ENCODE assay signal across 8 cellular contexts in the genomic region with DNA sequence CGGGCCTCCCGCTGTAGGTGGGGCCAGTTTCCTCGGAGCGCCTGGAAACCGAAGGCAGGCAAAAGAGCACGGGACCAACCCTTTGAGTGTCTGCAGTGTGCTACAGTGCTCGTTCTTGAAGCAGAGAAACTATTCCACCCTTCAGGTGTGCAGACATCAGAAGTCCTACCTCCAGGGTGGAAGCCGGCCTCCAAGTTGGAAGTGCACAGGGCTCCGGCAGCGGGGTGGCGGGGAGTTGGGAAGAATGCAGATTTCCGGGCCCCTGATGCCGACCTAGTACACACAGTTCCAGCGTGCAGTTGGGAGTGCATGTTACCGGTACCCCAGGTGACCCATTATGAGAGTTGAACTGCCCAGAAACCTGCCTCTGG. TPM values are rescaled to one million over a fixed set of nuclear protein-coding genes. Genes with fewer than 3 reads are reported as not detected.
DNase-seq lines count a peak whose midpoint lies in the region; ATAC-seq, FAIRE-seq and TF ChIP-seq lines count a peak whose summit lies in the region.

No MANE protein-coding gene starts in this region.

- H3K9me3 ChIP-seq in A549 (no peaks in the 10 kb centered on the region), HUES48 (ENCODE audit: control insufficient read depth, insufficient read depth, low read length) (no peaks in the 10 kb centered on the region), muscle layer of duodenum (ENCODE audit: control insufficient read depth in 1 of 2, low read length in 2 of 2) (no peaks in the 10 kb centered on the region)

- no peak for TF ChIP-seq POLR2A in A549 (IDR thresholded peaks at IDR 0.05; ENCODE audit: low read length)

- H3K27me3 ChIP-seq in HUES48 (ENCODE audit: control insufficient read depth, insufficient read depth, low read length) = peaks cover 5% of the 10 kb centered on the region
- H3K27me3 ChIP-seq in muscle layer of duodenum (ENCODE audit: low read depth, low read length) = no peaks in the 10 kb centered on the region

- H3K4me1 ChIP-seq in A549 (peaks cover 30% of the 10 kb centered on the region), HUES48 (ENCODE audit: control insufficient read depth, insufficient read depth, low read length) (peaks cover 26% of the 10 kb centered on the region), muscle layer of duodenum (ENCODE audit: control insufficient read depth in 1 of 2, insufficient read depth in 2 of 2, low read length in 2 of 2) (peaks cover 24 to 43% of the 10 kb centered on the region in 2 donors)

- H3K27ac ChIP-seq in A549 = peak overlapping the region in 1 of 2 experiments; percentile 94; a peak in 3 of 6 replicates
- H3K27ac ChIP-seq in HUES48 (ENCODE audit: low read depth, low read length) = no peak overlapping the region
- H3K27ac ChIP-seq in caudate nucleus (ENCODE audit: low read depth, low read length) = peak overlapping the region; percentile 18
- H3K27ac ChIP-seq in muscle layer of duodenum (ENCODE audit: low read length) = no peak overlapping the region

- TF ChIP-seq CTCF in A549 (IDR thresholded peaks at IDR 0.05) = no peak

- no peak overlapping the region for H3K9ac ChIP-seq in HUES48 (ENCODE audit: low read depth, low read length)

- WGBS in A549 (ENCODE audit: missing lambda C conversion rate) = 84% methylated on average over 14 of the region's 15 CpGs

- H3K36me3 ChIP-seq in HUES48 (ENCODE audit: control insufficient read depth, insufficient read depth, low read length) (no peaks in the 10 kb centered on the region), muscle layer of duodenum (ENCODE audit: control insufficient read depth in 1 of 2, insufficient read depth in 2 of 2, low read length in 2 of 2) (peaks cover 0 to 2% of the 10 kb centered on the region in 2 donors)

- H3K4me3 ChIP-seq in A549 = no peak overlapping the region
- peak overlapping the region; percentile 84 for H3K4me3 ChIP-seq in HUES48 (ENCODE audit: low read depth, low read length)
- peak overlapping the region; percentile 79 to 85 for H3K4me3 ChIP-seq in muscle layer of duodenum (ENCODE audit: low read depth in 1 of 2, low read length in 2 of 2)

- POLR2A ChIA-PET in A549 (lab: Yijun Ruan, JAX) = no interaction called here

- no peak for TF ChIP-seq EP300 in A549 (IDR thresholded peaks at IDR 0.05)

- FAIRE-seq in A549 (lab: Jason Lieb, UNC) = no peak
- FAIRE-seq in urothelium cell line (lab: Jason Lieb, UNC) = no peak

- CTCF ChIA-PET in A549 (lab: Yijun Ruan, JAX) = no interaction called here

- TF ChIP-seq RAD21 in A549 (conservative IDR thresholded peaks at IDR 0.05 in 1 of 2, IDR thresholded peaks at IDR 0.05 in 1 of 2) = no peak

- DNase-seq in A549 (ENCODE audit: low read depth in 1 of 2, low spot score in 1 of 2) (no peak), caudate nucleus (lab: John Stamatoyannopoulos, UW) (peak in 1 of 61 donors; percentile 67), urothelium cell line (ENCODE audit: low spot score) (no peak)
- no peak for DNase-seq in stimulated activated CD4-positive, alpha-beta T cell treated with anti-CD3 and anti-CD28 coated beads, Interleukin-15, amount 100 ng/mL, for 24 hours

- peak overlapping the region; percentile 96 for H3K4me2 ChIP-seq in A549

- ATAC-seq in A549 (no peak), GM18520 (IDR thresholded peaks at IDR 0.05; ENCODE audit: unreplicated experiment) (no peak), HG03108 (IDR thresholded peaks at IDR 0.05; ENCODE audit: unreplicated experiment) (no peak)

TF ChIP-seq in A549, 52 proteins besides CTCF, POLR2A, EP300 and RAD21:
- TF ChIP-seq ZNF302 (CRISPR knock-in tag; IDR thresholded peaks at IDR 0.05) (no peak), GATA3 (IDR thresholded peaks at IDR 0.05; ENCODE audit: borderline replicate concordance) (no peak), SREBF2 (IDR thresholded peaks at IDR 0.05) (no peak), TFCP2L1 (CRISPR knock-in tag; IDR thresholded peaks at IDR 0.05) (no peak), JUN (IDR thresholded peaks at IDR 0.05) (no peak), NFE2L2 (conservative IDR thresholded peaks at IDR 0.05; ENCODE audit: low read length) (no peak), CBX2 (IDR thresholded peaks at IDR 0.05; ENCODE audit: borderline replicate concordance, low read depth) (no peak), FOXS1 (CRISPR knock-in tag; IDR thresholded peaks at IDR 0.05) (no peak), HOXB5 (CRISPR knock-in tag; IDR thresholded peaks at IDR 0.05) (no peak), CEBPB (IDR thresholded peaks at IDR 0.05) (no peak), KDM1A (IDR thresholded peaks at IDR 0.05; ENCODE audit: low read depth) (no peak), MYC (IDR thresholded peaks at IDR 0.05; ENCODE audit: borderline replicate concordance, low read length) (no peak), HEYL (CRISPR knock-in tag; IDR thresholded peaks at IDR 0.05) (no peak), HOXA7 (CRISPR knock-in tag; IDR thresholded peaks at IDR 0.05) (no peak)
- TF ChIP-seq, protein P1, sequence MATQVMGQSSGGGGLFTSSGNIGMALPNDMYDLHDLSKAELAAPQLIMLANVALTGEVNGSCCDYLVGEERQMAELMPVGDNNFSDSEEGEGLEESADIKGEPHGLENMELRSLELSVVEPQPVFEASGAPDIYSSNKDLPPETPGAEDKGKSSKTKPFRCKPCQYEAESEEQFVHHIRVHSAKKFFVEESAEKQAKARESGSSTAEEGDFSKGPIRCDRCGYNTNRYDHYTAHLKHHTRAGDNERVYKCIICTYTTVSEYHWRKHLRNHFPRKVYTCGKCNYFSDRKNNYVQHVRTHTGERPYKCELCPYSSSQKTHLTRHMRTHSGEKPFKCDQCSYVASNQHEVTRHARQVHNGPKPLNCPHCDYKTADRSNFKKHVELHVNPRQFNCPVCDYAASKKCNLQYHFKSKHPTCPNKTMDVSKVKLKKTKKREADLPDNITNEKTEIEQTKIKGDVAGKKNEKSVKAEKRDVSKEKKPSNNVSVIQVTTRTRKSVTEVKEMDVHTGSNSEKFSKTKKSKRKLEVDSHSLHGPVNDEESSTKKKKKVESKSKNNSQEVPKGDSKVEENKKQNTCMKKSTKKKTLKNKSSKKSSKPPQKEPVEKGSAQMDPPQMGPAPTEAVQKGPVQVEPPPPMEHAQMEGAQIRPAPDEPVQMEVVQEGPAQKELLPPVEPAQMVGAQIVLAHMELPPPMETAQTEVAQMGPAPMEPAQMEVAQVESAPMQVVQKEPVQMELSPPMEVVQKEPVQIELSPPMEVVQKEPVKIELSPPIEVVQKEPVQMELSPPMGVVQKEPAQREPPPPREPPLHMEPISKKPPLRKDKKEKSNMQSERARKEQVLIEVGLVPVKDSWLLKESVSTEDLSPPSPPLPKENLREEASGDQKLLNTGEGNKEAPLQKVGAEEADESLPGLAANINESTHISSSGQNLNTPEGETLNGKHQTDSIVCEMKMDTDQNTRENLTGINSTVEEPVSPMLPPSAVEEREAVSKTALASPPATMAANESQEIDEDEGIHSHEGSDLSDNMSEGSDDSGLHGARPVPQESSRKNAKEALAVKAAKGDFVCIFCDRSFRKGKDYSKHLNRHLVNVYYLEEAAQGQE (IDR thresholded peaks at IDR 0.05) = no peak
- TF ChIP-seq, protein P2, sequence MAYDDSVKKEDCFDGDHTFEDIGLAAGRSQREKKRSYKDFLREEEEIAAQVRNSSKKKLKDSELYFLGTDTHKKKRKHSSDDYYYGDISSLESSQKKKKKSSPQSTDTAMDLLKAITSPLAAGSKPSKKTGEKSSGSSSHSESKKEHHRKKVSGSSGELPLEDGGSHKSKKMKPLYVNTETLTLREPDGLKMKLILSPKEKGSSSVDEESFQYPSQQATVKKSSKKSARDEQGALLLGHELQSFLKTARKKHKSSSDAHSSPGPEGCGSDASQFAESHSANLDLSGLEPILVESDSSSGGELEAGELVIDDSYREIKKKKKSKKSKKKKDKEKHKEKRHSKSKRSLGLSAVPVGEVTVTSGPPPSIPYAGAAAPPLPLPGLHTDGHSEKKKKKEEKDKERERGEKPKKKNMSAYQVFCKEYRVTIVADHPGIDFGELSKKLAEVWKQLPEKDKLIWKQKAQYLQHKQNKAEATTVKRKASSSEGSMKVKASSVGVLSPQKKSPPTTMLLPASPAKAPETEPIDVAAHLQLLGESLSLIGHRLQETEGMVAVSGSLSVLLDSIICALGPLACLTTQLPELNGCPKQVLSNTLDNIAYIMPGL (CRISPR knock-in tag; IDR thresholded peaks at IDR 0.05; ENCODE audit: borderline replicate concordance) = no peak
- TF ChIP-seq, protein P3, sequence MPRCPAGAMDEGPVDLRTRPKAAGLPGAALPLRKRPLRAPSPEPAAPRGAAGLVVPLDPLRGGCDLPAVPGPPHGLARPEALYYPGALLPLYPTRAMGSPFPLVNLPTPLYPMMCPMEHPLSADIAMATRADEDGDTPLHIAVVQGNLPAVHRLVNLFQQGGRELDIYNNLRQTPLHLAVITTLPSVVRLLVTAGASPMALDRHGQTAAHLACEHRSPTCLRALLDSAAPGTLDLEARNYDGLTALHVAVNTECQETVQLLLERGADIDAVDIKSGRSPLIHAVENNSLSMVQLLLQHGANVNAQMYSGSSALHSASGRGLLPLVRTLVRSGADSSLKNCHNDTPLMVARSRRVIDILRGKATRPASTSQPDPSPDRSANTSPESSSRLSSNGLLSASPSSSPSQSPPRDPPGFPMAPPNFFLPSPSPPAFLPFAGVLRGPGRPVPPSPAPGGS (IDR thresholded peaks at IDR 0.05) = no peak

RNA-seq across cellular contexts. Expression of a gene that starts 3.0 kb away (rescaled TPM):
- polyA plus RNA-seq in A549 (2011; rRNA removed) = 53.5 and 67.0 TPM in 2 replicates
- polyA plus RNA-seq in A549 (2012; cell fraction: cytosol; rRNA removed) = 15.0 and 19.2 TPM in 2 replicates
- 14.2 and 14.3 TPM in 2 replicates for polyA plus RNA-seq in A549 (2012; cell fraction: nucleus; rRNA removed)
- 42.7 to 53.5 TPM (median 52.5 TPM) in 3 replicates for polyA plus RNA-seq in A549 (2017; fragmentation: RNase III; extraction: RNeasy Plus Mini Kit Qiagen cat#74134 plus additional on column Dnase treatment)
- 38.8 and 42.3 TPM in 2 replicates for polyA minus RNA-seq in A549 (2011; rRNA and poly(A)+ RNA removed)
